In genomic region chr2:121429927-121430511, GRCh38 we compare ENCODE assay signal across 2 cellular contexts.
TF ChIP-seq lines count a peak whose summit lies in the region.

No MANE protein-coding gene starts in this region.

TF ChIP-seq in GM23338, 12 proteins besides CTCF, POLR2A, EP300 and RAD21:
- TF ChIP-seq REST (IDR thresholded peaks at IDR 0.05; ENCODE audit: unreplicated experiment), result no peak
- no peak for TF ChIP-seq ETS1 (IDR thresholded peaks at IDR 0.05)
- TF ChIP-seq STAT1 (IDR thresholded peaks at IDR 0.05; ENCODE audit: unreplicated experiment), result no peak
- TF ChIP-seq EZH2phosphoT487 (IDR thresholded peaks at IDR 0.05; ENCODE audit: unreplicated experiment), result no peak
- no peak for TF ChIP-seq ZNF462 (CRISPR knock-in tag; IDR thresholded peaks at IDR 0.05)
- TF ChIP-seq JUNB (IDR thresholded peaks at IDR 0.05; ENCODE audit: unreplicated experiment), result no peak
- TF ChIP-seq CREB1 (CRISPR knock-in tag; IDR thresholded peaks at IDR 0.05; ENCODE audit: low read depth), result no peak
- TF ChIP-seq ZNF331 (CRISPR knock-in tag; IDR thresholded peaks at IDR 0.05; ENCODE audit: low read depth), result no peak
- TF ChIP-seq POLR2AphosphoS5 (IDR thresholded peaks at IDR 0.05; ENCODE audit: low read depth), result no peak
TF ChIP-seq in GM23338: peak in this region for 0.

TF ChIP-seq in HCT116, 20 proteins besides CTCF, POLR2A, EP300 and RAD21 (continued from another document):
- TF ChIP-seq ZNF274 (IDR thresholded peaks at IDR 0.05; ENCODE audit: low read depth, low read length), result no peak
- TF ChIP-seq REST (IDR thresholded peaks at IDR 0.05; ENCODE audit: low read depth), result no peak
- TF ChIP-seq SIN3A (IDR thresholded peaks at IDR 0.05; ENCODE audit: low read depth), result no peak
- TF ChIP-seq EZH2 (IDR thresholded peaks at IDR 0.05), result no peak
- TF ChIP-seq EZH2phosphoT487 (IDR thresholded peaks at IDR 0.05; ENCODE audit: borderline replicate concordance), result no peak
- TF ChIP-seq FOSL1 (IDR thresholded peaks at IDR 0.05; ENCODE audit: low read depth), result no peak
